ENCODE assay signal across 1 cellular context in the genomic region with DNA sequence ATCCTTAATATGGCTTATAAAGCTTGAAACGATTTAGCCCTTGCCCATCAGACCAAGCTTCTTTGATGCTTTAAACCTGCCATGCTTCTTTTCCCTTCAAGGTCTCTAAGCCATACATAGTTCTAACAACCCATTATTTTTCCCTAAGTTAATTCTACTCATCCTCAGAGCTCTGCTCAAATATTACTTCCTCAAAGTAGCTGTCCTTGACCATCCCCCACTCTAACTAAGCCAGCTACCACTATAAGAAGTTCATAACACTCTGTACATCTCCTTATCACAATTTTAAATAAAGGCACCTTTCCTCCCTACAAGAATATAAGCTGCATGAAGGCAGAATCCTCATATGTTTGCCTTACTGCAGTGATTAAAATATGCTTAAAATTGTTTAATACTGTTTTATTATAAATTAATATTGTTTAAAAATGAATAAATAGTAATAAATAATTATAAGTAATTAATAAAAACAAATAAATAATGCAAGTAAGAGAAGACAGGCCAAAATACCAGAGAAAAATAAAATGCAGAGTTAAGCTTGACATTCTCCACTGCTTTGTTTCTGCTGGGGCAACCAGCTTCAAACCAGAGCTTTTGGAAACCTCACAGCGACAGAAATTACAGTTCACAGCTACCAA.
TF ChIP-seq lines count a peak whose summit lies in the region.

No MANE protein-coding gene starts in this region.

TF ChIP-seq in GM12878, 131 proteins besides CTCF, POLR2A, EP300 and RAD21 (continued from another document):
- TF ChIP-seq, protein P1, sequence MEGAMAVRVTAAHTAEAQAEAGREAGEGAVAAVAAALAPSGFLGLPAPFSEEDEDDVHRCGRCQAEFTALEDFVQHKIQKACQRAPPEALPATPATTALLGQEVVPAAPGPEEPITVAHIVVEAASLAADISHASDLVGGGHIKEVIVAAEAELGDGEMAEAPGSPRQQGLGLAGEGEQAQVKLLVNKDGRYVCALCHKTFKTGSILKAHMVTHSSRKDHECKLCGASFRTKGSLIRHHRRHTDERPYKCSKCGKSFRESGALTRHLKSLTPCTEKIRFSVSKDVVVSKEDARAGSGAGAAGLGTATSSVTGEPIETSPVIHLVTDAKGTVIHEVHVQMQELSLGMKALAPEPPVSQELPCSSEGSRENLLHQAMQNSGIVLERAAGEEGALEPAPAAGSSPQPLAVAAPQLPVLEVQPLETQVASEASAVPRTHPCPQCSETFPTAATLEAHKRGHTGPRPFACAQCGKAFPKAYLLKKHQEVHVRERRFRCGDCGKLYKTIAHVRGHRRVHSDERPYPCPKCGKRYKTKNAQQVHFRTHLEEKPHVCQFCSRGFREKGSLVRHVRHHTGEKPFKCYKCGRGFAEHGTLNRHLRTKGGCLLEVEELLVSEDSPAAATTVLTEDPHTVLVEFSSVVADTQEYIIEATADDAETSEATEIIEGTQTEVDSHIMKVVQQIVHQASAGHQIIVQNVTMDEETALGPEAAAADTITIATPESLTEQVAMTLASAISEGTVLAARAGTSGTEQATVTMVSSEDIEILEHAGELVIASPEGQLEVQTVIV (IDR thresholded peaks at IDR 0.05; ENCODE audit: borderline replicate concordance, partially characterized antibody), result no peak
